Comparison of ENCODE assay signal across 5 cellular contexts in genomic region chr21:20874202-20874601, GRCh38.
"Had no signal": no experiment of that assay in that cellular context is flagged by ENCODE, and none has a peak within 500 bp of the region (broad histone marks: within the 10 kb centered on the region; RNA-seq: fewer than 3 reads in every experiment).

No MANE protein-coding gene starts in this region.

- H3K9me3 Mint-ChIP-seq: H9 had no signal

- H2AFZ ChIP-seq: GM23248 had no signal

- H3K27ac Mint-ChIP-seq: H9 had no signal

- DNase-seq: GM23248, GOT3, H9, HCEC 1CT, IMR-90 had no signal

- H3K4me3 Mint-ChIP-seq: H9 had no signal

- H3K4me1 Mint-ChIP-seq: H9 had no signal

- H3K9ac ChIP-seq: GM23248 had no signal

- H3K27ac ChIP-seq: GM23248 had no signal

- H3K4me3 ChIP-seq: GM23248 had no signal
